9 cellular contexts compared by ENCODE assay signal in genomic region chr18:42030586-42031182, GRCh38.
DNase-seq lines count a peak whose midpoint lies in the region; ATAC-seq, FAIRE-seq and TF ChIP-seq lines count a peak whose summit lies in the region.
"Had no signal": no experiment of that assay in that cellular context is flagged by ENCODE, and none has a peak within 500 bp of the region (broad histone marks: within the 10 kb centered on the region; RNA-seq: fewer than 3 reads in every experiment).

No MANE protein-coding gene starts in this region.

- peak; percentile 83 to 85 for ATAC-seq in A549
- no peak for ATAC-seq in GM18873 (IDR thresholded peaks at IDR 0.05; ENCODE audit: low FRiP score, unreplicated experiment)

- H3K27ac ChIP-seq in A549 (no peak overlapping the region), PC-9 (no peak overlapping the region)

- no peak for TF ChIP-seq RAD21 in A549 (conservative IDR thresholded peaks at IDR 0.05 in 1 of 2, IDR thresholded peaks at IDR 0.05 in 1 of 2)

- intact Hi-C loops in PC-9 (cut with micrococcal nuclease; ENCODE audit: unreplicated experiment) = no loop called here

- FAIRE-seq in A549 (lab: Jason Lieb, UNC) = no peak

- H3K4me2 ChIP-seq in A549 = no peak overlapping the region
- no peak overlapping the region for H3K4me2 ChIP-seq in PC-9

- no peaks in the 10 kb centered on the region for H3K27me3 ChIP-seq in PC-9 (ENCODE audit: insufficient read depth, low read depth)

- H4K20me1 ChIP-seq in PC-9 (ENCODE audit: insufficient read depth) = no peaks in the 10 kb centered on the region

- no peaks in the 10 kb centered on the region for H3K79me2 ChIP-seq in PC-9 (ENCODE audit: low read depth)

- no peaks in the 10 kb centered on the region for H3K9me3 ChIP-seq in A549
- no peaks in the 10 kb centered on the region for H3K9me3 ChIP-seq in PC-9 (ENCODE audit: insufficient read depth, low read depth)

- H3K4me1 ChIP-seq in A549 (no peaks in the 10 kb centered on the region), PC-9 (replicated peaks; ENCODE audit: insufficient read depth) (no peaks in the 10 kb centered on the region)

- H3F3A ChIP-seq in PC-9 (ENCODE audit: insufficient read depth, low read depth) = no peaks in the 10 kb centered on the region

- CTCF ChIA-PET in A549 (lab: Yijun Ruan, JAX) = interaction anchor here (1.0 to 1.6 kb wide), 5 partner anchors 9 to 39 kb away, joined by 3 to 8 read pairs (median 4); no protein-coding TSS in a partner anchor
- CTCF ChIA-PET in PC-9 (lab: Charles Lee) = no interaction called here

- H3K9me2 ChIP-seq in PC-9 (ENCODE audit: insufficient read depth) = no peaks in the 10 kb centered on the region

- no peak for TF ChIP-seq POLR2A in A549 (IDR thresholded peaks at IDR 0.05; ENCODE audit: low read length)

- TF ChIP-seq EP300 in A549 (IDR thresholded peaks at IDR 0.05) = no peak

- POLR2A ChIA-PET in A549 (lab: Yijun Ruan, JAX) (no interaction called here), PC-9 (lab: Charles Lee; ENCODE audit: unreplicated experiment) (no interaction called here)

- TF ChIP-seq CTCF in A549 (IDR thresholded peaks at IDR 0.05) (peak; percentile 40), GM12865 (IDR thresholded peaks at IDR 0.05; ENCODE audit: insufficient read depth, low read depth, low read length, missing control alignments) (peak; percentile 21), PC-9 (conservative IDR thresholded peaks at IDR 0.05) (peak; percentile 43; the same call in 1 of the 2 replicates)

- BruUV-seq in PC-9 (replicated peaks; lab: Mats Ljungman, UMichigan) = no TSS peak

- DNase-seq in A549 (ENCODE audit: low read depth in 1 of 2, low spot score in 1 of 2) (peak; percentile 13 to 24), GM12865 (ENCODE audit: low read depth) (peak; percentile 10), PC-9 (peak in 1 of 2 experiments; percentile 4), fibroblast of peridontal ligament (ENCODE audit: extremely low read depth) (peak; percentile 23), SKM-1 (lab: John Stamatoyannopoulos, UW; ENCODE audit: unreplicated experiment) (no peak), epidermal melanocyte (ENCODE audit: insufficient read length, low spot score) (no peak)
- no peak for DNase-seq in activated CD4-positive, CD25-positive, alpha-beta regulatory T cell (lab: John Stamatoyannopoulos, UW)
- DNase-seq: naive B cell had no signal

- H2AFZ ChIP-seq in PC-9 = no peak overlapping the region

- no peaks in the 10 kb centered on the region for H3K36me3 ChIP-seq in PC-9 (ENCODE audit: low read depth)

- WGBS in A549 (ENCODE audit: missing lambda C conversion rate) = 51% methylated on average over 3 of the region's 3 CpGs

- H3K4me3 ChIP-seq in A549 = no peak overlapping the region
- no peak overlapping the region for H3K4me3 ChIP-seq in GM12865 (ENCODE audit: low read depth, low read length)
- H3K4me3 ChIP-seq in PC-9 = no peak overlapping the region

TF ChIP-seq in A549, 52 proteins besides CTCF, POLR2A, EP300 and RAD21:
- TF ChIP-seq RNF2 (IDR thresholded peaks at IDR 0.05; ENCODE audit: borderline replicate concordance, low read depth) = no peak
- no peak for TF ChIP-seq HDAC2 (IDR thresholded peaks at IDR 0.05)
- no peak for TF ChIP-seq FOSB (CRISPR knock-in tag; IDR thresholded peaks at IDR 0.05)
- no peak for TF ChIP-seq RARB (CRISPR knock-in tag; IDR thresholded peaks at IDR 0.05)
TF ChIP-seq in A549: peak in this region for 0.

Comparison
In these comparisons a context has a peak if more than half of its experiments do, and no peak if none do; other contexts are left out.
1. DNase-seq: peak in A549 (2 of 2), GM12865 (single experiment) and fibroblast of peridontal ligament (single experiment); none in SKM-1 (single experiment), activated CD4-positive, CD25-positive, alpha-beta regulatory T cell (0 of 4) and epidermal melanocyte (single experiment).
2. Peak in every context shown above with its lines, with median percentiles within 50 percentile points of each other: CTCF ChIP-seq.